ENCODE assay signal across 10 cellular contexts in genomic region chr3:129603561-129603942, GRCh38. TPM values are rescaled to one million over a fixed set of nuclear protein-coding genes. Genes with fewer than 3 reads are reported as not detected.
DNase-seq lines count a peak whose midpoint lies in the region; ATAC-seq, FAIRE-seq and TF ChIP-seq lines count a peak whose summit lies in the region.
"Had no signal": no experiment of that assay in that cellular context is flagged by ENCODE, and none has a peak within 500 bp of the region (broad histone marks: within the 10 kb centered on the region; RNA-seq: fewer than 3 reads in every experiment).

No MANE protein-coding gene starts in this region.

- H3K9ac ChIP-seq in HUES64 (ENCODE audit: low read depth, low read length) (no peak overlapping the region), liver (ENCODE audit: low read depth in 1 of 2, low read length in 2 of 2) (peak overlapping the region in 1 of 2 donors; percentile 3)

- TF ChIP-seq CTCF in brain (conservative IDR thresholded peaks at IDR 0.05) (no peak), liver (IDR thresholded peaks at IDR 0.05; ENCODE audit: low read depth, low read length, missing input control) (no peak), testis (IDR thresholded peaks at IDR 0.05) (no peak), D721Med (IDR thresholded peaks at IDR 0.05; ENCODE audit: insufficient read depth, missing control alignments) (no peak)

- no peaks in the 10 kb centered on the region for H3K9me3 ChIP-seq in HUES64 (ENCODE audit: insufficient read depth, low read depth, low read length)
- no peaks in the 10 kb centered on the region for H3K9me3 ChIP-seq in liver (ENCODE audit: control insufficient read depth in 4 of 4, low read length in 3 of 4)
- H3K9me3 ChIP-seq in testis: no peaks in the 10 kb centered on the region

- TF ChIP-seq POLR2A in testis (IDR thresholded peaks at IDR 0.05): no peak

- peak overlapping the region; percentile 61; the same call in 1 of the 2 replicates for H3K27ac ChIP-seq in HUES64 (ENCODE audit: low read depth, low read length)
- H3K27ac ChIP-seq in liver (ENCODE audit: low read depth in 1 of 2, low read length in 2 of 2): peak overlapping the region; percentile 6 to 10
- peak overlapping the region; percentile 42 to 55 for H3K27ac ChIP-seq in testis

- peaks cover 69% of the 10 kb centered on the region for H3K4me1 Mint-ChIP-seq in brain

- peaks cover 24% of the 10 kb centered on the region for H3K27me3 ChIP-seq in HUES64 (ENCODE audit: insufficient read depth, low read length)
- H3K27me3 ChIP-seq in liver (ENCODE audit: control insufficient read depth in 4 of 4, insufficient read depth in 4 of 4, low read length in 3 of 4): no peaks in the 10 kb centered on the region
- H3K27me3 ChIP-seq in testis: no peaks in the 10 kb centered on the region

- ATAC-seq in HG03159 (IDR thresholded peaks at IDR 0.05; ENCODE audit: unreplicated experiment) (no peak), GM18511 (IDR thresholded peaks at IDR 0.05; ENCODE audit: unreplicated experiment) (no peak)
- ATAC-seq: activated CD8-positive, alpha-beta T cell treated with anti-CD3 and anti-CD28 coated beads for 36 hours had no signal

- peaks cover 28% of the 10 kb centered on the region for H3K27me3 Mint-ChIP-seq in brain

- intact Hi-C loops in testis (cut with DNase I; ENCODE audit: low total_unique reads): loop anchor here (10.0 kb wide), 1 partner anchor 49 kb away; no protein-coding TSS in a partner anchor

- H3K4me1 ChIP-seq in HUES64 (ENCODE audit: insufficient read depth, low read length) (peaks cover 45% of the 10 kb centered on the region), liver (ENCODE audit: control insufficient read depth in 4 of 4, insufficient read depth in 4 of 4, low read length in 3 of 4) (peaks cover 1 to 44% (median 17%) of the 10 kb centered on the region in 4 donors), testis (peaks cover 45% of the 10 kb centered on the region)

- peak overlapping the region; percentile 78 to 97 (median 93) for H3K4me3 Mint-ChIP-seq in brain
- H3K4me3 Mint-ChIP-seq: activated CD8-positive, alpha-beta T cell treated with anti-CD3 and anti-CD28 coated beads for 36 hours had no signal

- H3K36me3 ChIP-seq in HUES64 (ENCODE audit: insufficient read depth, low read length): no peaks in the 10 kb centered on the region
- H3K36me3 ChIP-seq in liver (ENCODE audit: control insufficient read depth in 4 of 4, insufficient read depth in 3 of 4, low read depth in 1 of 4, low read length in 3 of 4): no peaks in the 10 kb centered on the region
- no peaks in the 10 kb centered on the region for H3K36me3 ChIP-seq in testis (ENCODE audit: low read depth, missing control alignments)

- H3K9me3 Mint-ChIP-seq in brain: peaks cover 0 to 5% (median 0%) of the 10 kb centered on the region in 5 experiments
- H3K9me3 Mint-ChIP-seq: activated CD8-positive, alpha-beta T cell treated with anti-CD3 and anti-CD28 coated beads for 36 hours; naive B cell had no signal

- peak overlapping the region in 3 of 5 experiments; percentile 24 to 96 (median 38) for H3K27ac Mint-ChIP-seq in brain
- H3K27ac Mint-ChIP-seq: activated CD8-positive, alpha-beta T cell treated with anti-CD3 and anti-CD28 coated beads for 36 hours had no signal

- WGBS in HUES64: 48% methylated on average over 7 of the region's 7 CpGs
- 67% methylated on average over 7 of the region's 7 CpGs for WGBS in liver
- 36 to 66% methylated on average over 7 of the region's 7 CpGs for WGBS in testis, 2 donors

- no peak for TF ChIP-seq RAD21 in liver (IDR thresholded peaks at IDR 0.05)

- H3K36me3 Mint-ChIP-seq in brain: no peaks in the 10 kb centered on the region

- peak overlapping the region; percentile 68; the same call in 1 of the 2 replicates for H3K4me3 ChIP-seq in HUES64 (ENCODE audit: low read length)
- H3K4me3 ChIP-seq in liver (ENCODE audit: low read depth in 1 of 3, low read length in 3 of 3): peak overlapping the region in 1 of 3 donors; percentile 63
- peak overlapping the region in 1 of 2 donors; percentile 65 for H3K4me3 ChIP-seq in testis

- no peak for DNase-seq in testis
- DNase-seq in OCI-M2 (lab: John Stamatoyannopoulos, UW; ENCODE audit: unreplicated experiment): no peak
- no peak for DNase-seq in D721Med (ENCODE audit: insufficient read length, low spot score)
- DNase-seq: activated CD8-positive, alpha-beta T cell treated with anti-CD3 and anti-CD28 coated beads for 36 hours; naive B cell had no signal

- no peak for FAIRE-seq in D721Med (lab: Jason Lieb, UNC)

TF ChIP-seq in liver, 16 proteins besides CTCF, POLR2A, EP300 and RAD21:
- TF ChIP-seq NR2F2 (IDR thresholded peaks at IDR 0.05) (peak; percentile 90), TAF1 (conservative IDR thresholded peaks at IDR 0.05) (no peak), SP1 (IDR thresholded peaks at IDR 0.05) (no peak), RXRA (IDR thresholded peaks at IDR 0.05) (no peak)

RNA-seq across cellular contexts. Expression of gene PLXND1, which starts 2.9 kb away (rescaled TPM):
- polyA plus RNA-seq in HUES64 (2013, experiment 1 of 2): 33.5 TPM
- polyA plus RNA-seq in HUES64 (2013, experiment 2 of 2): 48.6 TPM
- polyA plus RNA-seq in brain (ENCODE audit: insufficient read depth, low read depth, low replicate concordance): 151 TPM
- 10 to 100 TPM; 39.4 to 50.2 TPM for total RNA-seq in liver
- polyA plus RNA-seq in liver: 10 to 100 TPM; 10.4 to 26.2 TPM
- 10 to 100 TPM; 50.2 to 87.8 TPM for total RNA-seq in testis
- polyA plus RNA-seq in testis (ENCODE audit: insufficient read depth, low read depth, low replicate concordance): 69.2 TPM

Comparison
In these comparisons a context has a peak if more than half of its experiments do, and no peak if none do; other contexts are left out.
1. H3K27ac ChIP-seq: peak in every context shown above with its lines; median percentile 61 in HUES64; 48 in testis; 8 in liver.